ENCODE assay signal across 22 cellular contexts in genomic region chr19:55308281-55308680, GRCh38. TPM values are rescaled to one million over a fixed set of nuclear protein-coding genes. Genes with fewer than 3 reads are reported as not detected.
"Had no signal": no experiment of that assay in that cellular context is flagged by ENCODE, and none has a peak within 500 bp of the region (broad histone marks: within the 10 kb centered on the region; RNA-seq: fewer than 3 reads in every experiment).

No MANE protein-coding gene starts in this region.

- H3K4me2 ChIP-seq: hepatocyte had no signal

- H3K27ac ChIP-seq: colonic mucosa, hepatocyte, neutrophil, right atrium auricular region, stomach, thoracic aorta, transverse colon had no signal

- H3K36me3 ChIP-seq: colonic mucosa, neutrophil, transverse colon had no signal

- H2AFZ ChIP-seq: hepatocyte had no signal

- H3K79me2 ChIP-seq: hepatocyte had no signal

- ATAC-seq: left lobe of liver; naive thymus-derived CD4-positive, alpha-beta T cell had no signal

- H3K9me3 ChIP-seq: colonic mucosa, neutrophil, right atrium auricular region, stomach, thoracic aorta, transverse colon had no signal

- H3K4me1 ChIP-seq: colonic mucosa, right atrium auricular region, stomach, transverse colon had no signal

- H3K27me3 ChIP-seq: colonic mucosa, hepatocyte, neutrophil, right atrium auricular region, stomach, transverse colon had no signal

- H3K4me3 ChIP-seq: colonic mucosa, hepatocyte, right atrium auricular region, stomach, thoracic aorta, transverse colon had no signal

- DNase-seq: colonic mucosa; dermis blood vessel endothelial cell; foreskin melanocyte; kidney glomerular epithelial cell; mammary epithelial cell; naive thymus-derived CD4-positive, alpha-beta T cell; nephron progenitor cell; small intestine; stimulated activated CD4-positive, alpha-beta T cell treated with anti-CD3 and anti-CD28 coated beads, Interleukin-12 subunit alpha, Interleukin-12 subunit beta, amount 100 ng/mL, for 4 hours; stimulated activated naive CD4-positive, alpha-beta T cell; stomach; substantia nigra; transverse colon had no signal

RNA-seq across cellular contexts. Expression of gene TMEM150B, which starts 16.9 kb away (rescaled TPM):
- total RNA-seq: dermis blood vessel endothelial cell, endothelial cell of umbilical vein, mammary epithelial cell, osteocyte had no signal
- polyA plus RNA-seq: endothelial cell of umbilical vein; mammary epithelial cell; naive thymus-derived CD4-positive, alpha-beta T cell had no signal

RNA-seq across cellular contexts. Expression of gene BRSK1, which starts 24.5 kb away (rescaled TPM):
- polyA plus RNA-seq: naive thymus-derived CD4-positive, alpha-beta T cell had no signal

RNA-seq across cellular contexts. Expression of gene COX6B2, which starts 46.2 kb away (rescaled TPM):
- total RNA-seq: dermis blood vessel endothelial cell, endothelial cell of umbilical vein, left lobe of liver, mesenteric fat pad, mononuclear cell, osteocyte, right atrium auricular region, thoracic aorta had no signal
- polyA plus RNA-seq: endothelial cell of umbilical vein; naive thymus-derived CD4-positive, alpha-beta T cell had no signal
